8 cellular contexts compared by ENCODE assay signal in genomic region chr12:120368789-120369475, GRCh38. TPM values are rescaled to one million over a fixed set of nuclear protein-coding genes. Genes with fewer than 3 reads are reported as not detected.
DNase-seq lines count a peak whose midpoint lies in the region; ATAC-seq and TF ChIP-seq lines count a peak whose summit lies in the region.

Gene MSI1, minus strand, starts transcription at chr12:120369164. Its CDS starts 73 bp downstream, at chr12:120369091.

- TF ChIP-seq CTCF in WERI-Rb-1 (IDR thresholded peaks at IDR 0.05; ENCODE audit: low read depth, low read length), result no peak
- TF ChIP-seq CTCF in right atrium auricular region (IDR thresholded peaks at IDR 0.05), result no peak
- no peak for TF ChIP-seq CTCF in sigmoid colon (IDR thresholded peaks at IDR 0.05)

- H3K4me3 ChIP-seq in HAP-1, result peak within 1 kb of the TSS; percentile 46
- H3K4me3 ChIP-seq in WERI-Rb-1 (ENCODE audit: low read depth, low read length), result peak within 1 kb of the TSS; percentile 69
- H3K4me3 ChIP-seq in right atrium auricular region, result peak within 1 kb of the TSS; percentile 61 to 62
- H3K4me3 ChIP-seq in sigmoid colon, result peak within 1 kb of the TSS in 3 of 4 donors; percentile 31 to 48 (median 47)

- 1% methylated on average over 107 to 108 of the region's 108 CpGs for WGBS in sigmoid colon, 2 donors

- H3K9me3 ChIP-seq in HAP-1 (no peaks in the 10 kb centered on the region), WERI-Rb-1 (ENCODE audit: severe bottlenecking) (no peaks in the 10 kb centered on the region), right atrium auricular region (no peaks in the 10 kb centered on the region), sigmoid colon (no peaks in the 10 kb centered on the region)

- no peaks in the 10 kb centered on the region for H3K27me3 ChIP-seq in HAP-1 (ENCODE audit: low read depth)
- H3K27me3 ChIP-seq in WERI-Rb-1 (ENCODE audit: insufficient read depth, low read depth, severe bottlenecking), result no peaks in the 10 kb centered on the region
- H3K27me3 ChIP-seq in right atrium auricular region, result no peaks in the 10 kb centered on the region
- H3K27me3 ChIP-seq in sigmoid colon, result peaks cover 27 to 64% (median 53%) of the 10 kb centered on the region in 3 donors

- no peak for TF ChIP-seq EP300 in sigmoid colon (IDR thresholded peaks at IDR 0.05)

- H3K36me3 ChIP-seq in HAP-1 (replicated peaks) (peaks cover 29% of the 10 kb centered on the region), WERI-Rb-1 (peaks cover 38% of the 10 kb centered on the region), right atrium auricular region (no peaks in the 10 kb centered on the region), sigmoid colon (no peaks in the 10 kb centered on the region)

- TF ChIP-seq POLR2A in sigmoid colon (IDR thresholded peaks at IDR 0.05), result no peak

- in situ Hi-C loops in HAP-1 (cut with MboI; ENCODE audit: low sequenced_read_pairs), result no loop called here

- intact Hi-C loops in sigmoid colon (cut with DNase I), result no loop called here

- ATAC-seq in HG03097 (IDR thresholded peaks at IDR 0.05; ENCODE audit: low FRiP score, unreplicated experiment), result no peak
- no peak for ATAC-seq in GM19023 (IDR thresholded peaks at IDR 0.05; ENCODE audit: unreplicated experiment)

- DNase-seq in HAP-1 (ENCODE audit: low spot score in 2 of 2), result peak; percentile 43 to 74
- peak; percentile 60 for DNase-seq in WERI-Rb-1
- DNase-seq in right atrium auricular region (ENCODE audit: low spot score), result no peak
- DNase-seq in sigmoid colon, result no peak
- DNase-seq in NOMO-1 treated with DMSO at 0.1 percent for 48 hours (lab: John Stamatoyannopoulos, UW; ENCODE audit: unreplicated experiment), result no peak
- DNase-seq in stimulated activated CD4-positive, alpha-beta T cell treated with anti-CD3 and anti-CD28 coated beads, Interleukin-4, amount 100 ng/mL, for 4 hours, result no peak

- H3K27ac ChIP-seq in WERI-Rb-1 (peak within 1 kb of the TSS; percentile 95), right atrium auricular region (peak within 1 kb of the TSS; percentile 15 to 73), sigmoid colon (peak within 1 kb of the TSS in 1 of 4 donors; percentile 43)

- H3K4me1 ChIP-seq in HAP-1, result peaks cover 13% of the 10 kb centered on the region
- peaks cover 0 to 17% of the 10 kb centered on the region in 2 donors for H3K4me1 ChIP-seq in right atrium auricular region
- peaks cover 0 to 21% (median 18%) of the 10 kb centered on the region in 4 donors for H3K4me1 ChIP-seq in sigmoid colon

RNA-seq across cellular contexts. Expression of gene MSI1, which starts in this region (rescaled TPM):
- 1 to 10 TPM in 1 of 2 donors, under 1 TPM in 1; 0.93 to 2.9 TPM for total RNA-seq in right atrium auricular region
- total RNA-seq in sigmoid colon, result under 1 TPM in 1 of 4 donors, not detected in 3; 0.66 TPM
- polyA plus RNA-seq in sigmoid colon, result 1 to 10 TPM in 2 of 3 donors, under 1 TPM in 1; 0.60 to 1.2 (median 1.2) TPM

Comparison
In these comparisons a context has a peak if more than half of its experiments do, and no peak if none do; other contexts are left out.
1. DNase-seq: peak in HAP-1 (2 of 2) and WERI-Rb-1 (single experiment); none in right atrium auricular region (single experiment), sigmoid colon (single experiment), NOMO-1 treated with DMSO at 0.1 percent for 48 hours (single experiment) and stimulated activated CD4-positive, alpha-beta T cell treated with anti-CD3 and anti-CD28 coated beads, Interleukin-4, amount 100 ng/mL, for 4 hours (0 of 2).
2. Peak in every context shown above with its lines, with median percentiles within 50 percentile points of each other: H3K4me3 ChIP-seq.